In the genomic region with DNA sequence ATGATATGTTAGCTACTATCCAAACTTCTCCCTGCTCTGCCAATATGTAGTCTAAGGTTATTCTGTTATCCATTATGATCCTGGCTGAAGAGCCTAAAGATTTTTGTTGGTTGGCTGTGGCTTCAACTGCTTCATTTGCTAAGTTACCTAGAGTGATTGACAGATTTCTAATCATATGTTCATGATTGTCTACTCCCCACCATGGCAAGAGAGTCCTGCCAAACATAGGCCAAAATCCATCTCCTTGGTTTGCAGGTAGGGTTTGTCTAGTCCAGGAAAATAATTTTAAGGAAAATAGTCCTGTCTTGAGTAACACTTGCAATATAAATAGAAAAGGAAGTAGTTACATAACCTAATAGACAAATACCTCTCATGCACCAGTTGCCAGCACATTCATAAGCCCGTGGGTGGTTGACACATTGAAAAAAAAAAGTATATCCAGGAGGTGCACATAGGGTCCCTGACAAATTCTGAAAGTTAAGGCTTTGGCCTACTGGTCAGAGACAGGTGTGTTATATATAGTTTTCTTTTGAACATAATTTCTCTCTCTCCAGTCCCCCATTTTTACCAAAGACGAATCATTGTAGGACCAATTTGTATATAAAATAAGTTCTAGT, we compare ENCODE assay signal across 15 cellular contexts. TPM values are rescaled to one million over a fixed set of nuclear protein-coding genes. Genes with fewer than 3 reads are reported as not detected.
A peak's percentile ranks its signal among the peaks of the same experiment; 100 is the strongest.
DNase-seq lines count a peak whose midpoint lies in the region; ATAC-seq and TF ChIP-seq lines count a peak whose summit lies in the region.
"Had no signal": no experiment of that assay in that cellular context is flagged by ENCODE, and none has a peak within 500 bp of the region (broad histone marks: within the 10 kb centered on the region; RNA-seq: fewer than 3 reads in every experiment).

No MANE protein-coding gene starts in this region.

- H3K36me3 ChIP-seq in GM06990 (ENCODE audit: control insufficient read depth, insufficient read depth, low read length) (no peaks in the 10 kb centered on the region; the same call in 1 of the 2 replicates), hepatocyte (replicated peaks; ENCODE audit: insufficient read depth, low read depth) (no peaks in the 10 kb centered on the region)
- H3K36me3 ChIP-seq: left ventricle myocardium inferior, neural progenitor cell had no signal

- H3K9me3 ChIP-seq in hepatocyte (ENCODE audit: low read depth): no peaks in the 10 kb centered on the region

- H3K27ac ChIP-seq in hepatocyte: no peak overlapping the region
- H3K27ac ChIP-seq: left ventricle myocardium inferior, neural progenitor cell had no signal

- DNase-seq in GM06990 (ENCODE audit: extremely low read depth, insufficient read length): peak; percentile 50
- peak; percentile 38 for DNase-seq in NOMO-1 treated with dmso at 0.1 percent for 144 hours (lab: John Stamatoyannopoulos, UW; ENCODE audit: unreplicated experiment)
- DNase-seq in 8988T: no peak
- no peak for DNase-seq in NCI-H1092 treated with DMSO at 0.1 percent for 48 hours (lab: John Stamatoyannopoulos, UW)
- DNase-seq in hepatocyte (ENCODE audit: low spot score): no peak
- DNase-seq in NCI-H1930 (lab: John Stamatoyannopoulos, UW): no peak
- DNase-seq: activated B cell treated with CpG ODN at 0.5 μM for 24 hours, foreskin melanocyte, H9, left ventricle myocardium inferior had no signal

- WGBS in hepatocyte (ENCODE audit: low lambda C conversion rate, missing lambda C conversion rate): 94% methylated on average over 2 of the region's 2 CpGs

- no peaks in the 10 kb centered on the region for H3K4me1 ChIP-seq in hepatocyte (ENCODE audit: insufficient read depth)
- H3K4me1 ChIP-seq: left ventricle myocardium inferior, neural progenitor cell had no signal

- no peaks in the 10 kb centered on the region for H3K79me2 ChIP-seq in hepatocyte

- H3K4me3 ChIP-seq in GM06990 (replicated peaks; ENCODE audit: low read depth, low read length) (no peak overlapping the region; the same call in 1 of the 2 replicates), hepatocyte (no peak overlapping the region)
- H3K4me3 ChIP-seq: left ventricle myocardium inferior, neural progenitor cell had no signal

- H2AFZ ChIP-seq in hepatocyte: no peak overlapping the region
- H2AFZ ChIP-seq: neural progenitor cell had no signal

- no peaks in the 10 kb centered on the region for H4K20me1 ChIP-seq in hepatocyte (ENCODE audit: insufficient read depth, poor library complexity, severe bottlenecking)

- TF ChIP-seq CTCF in GM06990 (IDR thresholded peaks at IDR 0.05; ENCODE audit: insufficient read depth, low read length, poor library complexity, severe bottlenecking) (no peak), hepatocyte (IDR thresholded peaks at IDR 0.05; ENCODE audit: poor library complexity) (no peak)

- no peak overlapping the region for H3K4me2 ChIP-seq in hepatocyte
- H3K4me2 ChIP-seq: neural progenitor cell had no signal

- H3K27me3 ChIP-seq in GM06990 (replicated peaks; ENCODE audit: control insufficient read depth, insufficient read depth, low read length) (no peaks in the 10 kb centered on the region), hepatocyte (no peaks in the 10 kb centered on the region)

- ATAC-seq in GM19328 (IDR thresholded peaks at IDR 0.05; ENCODE audit: unreplicated experiment) (peak; percentile 45), HG02852 (IDR thresholded peaks at IDR 0.05; ENCODE audit: unreplicated experiment) (peak; percentile 40)
- ATAC-seq: Panc1 had no signal

- no peaks in the 10 kb centered on the region for H3K9me2 ChIP-seq in hepatocyte (replicated peaks; ENCODE audit: insufficient read depth)

RNA-seq across cellular contexts. Expression of a gene that starts 5.4 kb away (rescaled TPM):
- not detected in 2 replicates for total RNA-seq in hepatocyte
- not detected in 2 replicates for polyA plus RNA-seq in hepatocyte
- total RNA-seq: activated B cell treated with CpG ODN at 0.5 μM for 24 hours, G401, H9, left ventricle myocardium inferior had no signal

Comparison
In these comparisons a context has a peak if more than half of its experiments do, and no peak if none do; other contexts are left out.
1. DNase-seq: peak in GM06990 (single experiment) and NOMO-1 treated with dmso at 0.1 percent for 144 hours (single experiment); none in 8988T (single experiment), NCI-H1092 treated with DMSO at 0.1 percent for 48 hours (single experiment), hepatocyte (single experiment) and NCI-H1930 (0 of 2).